In genomic region chr9:117103711-117104110, GRCh38 we compare ENCODE assay signal across 22 cellular contexts.
DNase-seq lines count a peak whose midpoint lies in the region; ATAC-seq, FAIRE-seq and TF ChIP-seq lines count a peak whose summit lies in the region.
"Had no signal": no experiment of that assay in that cellular context is flagged by ENCODE, and none has a peak within 500 bp of the region (broad histone marks: within the 10 kb centered on the region; RNA-seq: fewer than 3 reads in every experiment).

No MANE protein-coding gene starts in this region.

- H3K4me1 ChIP-seq in GM12878 (ENCODE audit: control insufficient read depth, insufficient read depth, low read length): no peaks in the 10 kb centered on the region
- H3K4me1 ChIP-seq in ascending aorta: no peaks in the 10 kb centered on the region

- POLR2A ChIA-PET in GM12878 (lab: Charles Lee): no interaction called here

- no peak for FAIRE-seq in GM12878 (lab: Jason Lieb, UNC)
- FAIRE-seq: D721Med, H54 had no signal

- RAD21 ChIA-PET in GM12878 (lab: Charles Lee; ENCODE audit: unreplicated experiment): no interaction called here

- CTCF ChIA-PET in GM12878 (lab: Yijun Ruan, JAX): no interaction called here

- SMC1A ChIA-PET in GM12878 (lab: Charles Lee; ENCODE audit: uncharacterized antibody, unreplicated experiment): interaction anchor here (1.0 kb wide), 1 partner anchor 14 kb away, joined by 4 read pairs; no protein-coding TSS in a partner anchor

- no peak for TF ChIP-seq EP300 in GM12878 (IDR thresholded peaks at IDR 0.05; ENCODE audit: borderline replicate concordance in 1 of 2, control insufficient read depth in 1 of 2, low read depth in 2 of 2, low read length in 2 of 2)

- no peaks in the 10 kb centered on the region for H3K36me3 ChIP-seq in GM12878 (ENCODE audit: control insufficient read depth in 2 of 2, insufficient read depth in 2 of 2, low read length in 1 of 2)
- H3K36me3 ChIP-seq in ascending aorta: no peaks in the 10 kb centered on the region

- no peak for TF ChIP-seq POLR2A in GM12878 (IDR thresholded peaks at IDR 0.05; ENCODE audit: low read depth, low read length)

- H2AFZ ChIP-seq in GM12878 (ENCODE audit: control insufficient read depth, low read depth, low read length): no peak overlapping the region

- intact Hi-C loops in GM12878 (cut with micrococcal nuclease; ENCODE audit: unreplicated experiment) (no loop called here), left colon (cut with DNase I, micrococcal nuclease) (no loop called here), ascending aorta (cut with DNase I) (no loop called here)

- WGBS in GM12878 (ENCODE audit: insufficient coverage, insufficient replicate concordance, low lambda C conversion rate, missing lambda C conversion rate): 7% methylated on average over 1 of the region's 1 CpG

- peak; percentile 81 for DNase-seq in NCI-H2107 treated with DMSO at 0.1 percent for 48 hours (lab: John Stamatoyannopoulos, UW; ENCODE audit: unreplicated experiment)
- DNase-seq in NCI-H2107 (lab: John Stamatoyannopoulos, UW): no peak
- DNase-seq in HT1080 (ENCODE audit: low read depth): peak; percentile 30
- DNase-seq in GM12878 (ENCODE audit: low read depth, low spot score): peak; percentile 8
- no peak for DNase-seq in NCI-H526 (lab: John Stamatoyannopoulos, UW)
- no peak for DNase-seq in left colon
- DNase-seq in ascending aorta (ENCODE audit: low spot score in 2 of 2): no peak
- DNase-seq: 8988T; ACHN; BE2C; CD4-positive, CD25-positive, alpha-beta regulatory T cell; Karpas-422; NCI-H2081; NCI-H2171 treated with DMSO at 0.1 percent for 48 hours; NCI-H524 treated with DMSO at 0.1 percent for 48 hours; NCI-H82; RPMI8226; SHP77 had no signal

- H3K4me3 ChIP-seq in GM12878 (no peak overlapping the region), ascending aorta (no peak overlapping the region)

- TF ChIP-seq CTCF in GM12878 (IDR thresholded peaks at IDR 0.05 in 2 of 3, conservative IDR thresholded peaks at IDR 0.05 in 1 of 3; ENCODE audit: control insufficient read depth in 2 of 3, extremely low read depth in 1 of 3, insufficient read depth in 1 of 3, low read depth in 3 of 3, low read length in 3 of 3) (no peak), ascending aorta (IDR thresholded peaks at IDR 0.05) (no peak)

- H3K9me3 ChIP-seq in GM12878 (replicated peaks; ENCODE audit: control insufficient read depth, insufficient read depth, low read length) (no peaks in the 10 kb centered on the region), ascending aorta (no peaks in the 10 kb centered on the region)
- H3K9me3 ChIP-seq: BE2C had no signal

- H3K79me2 ChIP-seq in GM12878 (ENCODE audit: control insufficient read depth, insufficient read depth, low read length): no peaks in the 10 kb centered on the region

- no peaks in the 10 kb centered on the region; a peak in 1 of 4 replicates for H3K27me3 ChIP-seq in GM12878 (replicated peaks in 1 of 2; ENCODE audit: control insufficient read depth in 2 of 2, insufficient read depth in 2 of 2, low read length in 1 of 2)
- no peaks in the 10 kb centered on the region for H3K27me3 ChIP-seq in ascending aorta
- H3K27me3 ChIP-seq: BE2C had no signal

- ATAC-seq in GM21360 (IDR thresholded peaks at IDR 0.05; ENCODE audit: unreplicated experiment): peak; percentile 77
- ATAC-seq in GM12878: peak; percentile 55
- ATAC-seq in left colon: no peak

- H3K27ac ChIP-seq in GM12878 (ENCODE audit: control insufficient read depth, insufficient read depth): no peak overlapping the region
- no peak overlapping the region for H3K27ac ChIP-seq in ascending aorta
- H3K27ac ChIP-seq: HL-60 had no signal

- no TSS peak for BruUV-seq in GM12878 (replicated peaks; lab: Mats Ljungman, UMichigan)

- no peak overlapping the region for H3K4me2 ChIP-seq in GM12878 (ENCODE audit: control insufficient read depth, insufficient read depth)

- in situ Hi-C loops in GM12878 (cut with MboI): no loop called here

- no peaks in the 10 kb centered on the region for H4K20me1 ChIP-seq in GM12878 (ENCODE audit: control insufficient read depth, insufficient read depth)

- no peak for TF ChIP-seq RAD21 in GM12878 (IDR thresholded peaks at IDR 0.05; ENCODE audit: insufficient read depth, low read depth, low read length)

- no peak overlapping the region for H3K9ac ChIP-seq in GM12878 (ENCODE audit: control insufficient read depth, insufficient read depth, low read length)

TF ChIP-seq in GM12878, 131 proteins besides CTCF, POLR2A, EP300 and RAD21:
- TF ChIP-seq, protein P1, sequence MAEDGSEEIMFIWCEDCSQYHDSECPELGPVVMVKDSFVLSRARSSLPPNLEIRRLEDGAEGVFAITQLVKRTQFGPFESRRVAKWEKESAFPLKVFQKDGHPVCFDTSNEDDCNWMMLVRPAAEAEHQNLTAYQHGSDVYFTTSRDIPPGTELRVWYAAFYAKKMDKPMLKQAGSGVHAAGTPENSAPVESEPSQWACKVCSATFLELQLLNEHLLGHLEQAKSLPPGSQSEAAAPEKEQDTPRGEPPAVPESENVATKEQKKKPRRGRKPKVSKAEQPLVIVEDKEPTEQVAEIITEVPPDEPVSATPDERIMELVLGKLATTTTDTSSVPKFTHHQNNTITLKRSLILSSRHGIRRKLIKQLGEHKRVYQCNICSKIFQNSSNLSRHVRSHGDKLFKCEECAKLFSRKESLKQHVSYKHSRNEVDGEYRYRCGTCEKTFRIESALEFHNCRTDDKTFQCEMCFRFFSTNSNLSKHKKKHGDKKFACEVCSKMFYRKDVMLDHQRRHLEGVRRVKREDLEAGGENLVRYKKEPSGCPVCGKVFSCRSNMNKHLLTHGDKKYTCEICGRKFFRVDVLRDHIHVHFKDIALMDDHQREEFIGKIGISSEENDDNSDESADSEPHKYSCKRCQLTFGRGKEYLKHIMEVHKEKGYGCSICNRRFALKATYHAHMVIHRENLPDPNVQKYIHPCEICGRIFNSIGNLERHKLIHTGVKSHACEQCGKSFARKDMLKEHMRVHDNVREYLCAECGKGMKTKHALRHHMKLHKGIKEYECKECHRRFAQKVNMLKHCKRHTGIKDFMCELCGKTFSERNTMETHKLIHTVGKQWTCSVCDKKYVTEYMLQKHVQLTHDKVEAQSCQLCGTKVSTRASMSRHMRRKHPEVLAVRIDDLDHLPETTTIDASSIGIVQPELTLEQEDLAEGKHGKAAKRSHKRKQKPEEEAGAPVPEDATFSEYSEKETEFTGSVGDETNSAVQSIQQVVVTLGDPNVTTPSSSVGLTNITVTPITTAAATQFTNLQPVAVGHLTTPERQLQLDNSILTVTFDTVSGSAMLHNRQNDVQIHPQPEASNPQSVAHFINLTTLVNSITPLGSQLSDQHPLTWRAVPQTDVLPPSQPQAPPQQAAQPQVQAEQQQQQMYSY (CRISPR knock-in tag; IDR thresholded peaks at IDR 0.05): no peak
- TF ChIP-seq RUNX3 (IDR thresholded peaks at IDR 0.05; ENCODE audit: low read length): peak; percentile 79
- TF ChIP-seq, protein P2, sequence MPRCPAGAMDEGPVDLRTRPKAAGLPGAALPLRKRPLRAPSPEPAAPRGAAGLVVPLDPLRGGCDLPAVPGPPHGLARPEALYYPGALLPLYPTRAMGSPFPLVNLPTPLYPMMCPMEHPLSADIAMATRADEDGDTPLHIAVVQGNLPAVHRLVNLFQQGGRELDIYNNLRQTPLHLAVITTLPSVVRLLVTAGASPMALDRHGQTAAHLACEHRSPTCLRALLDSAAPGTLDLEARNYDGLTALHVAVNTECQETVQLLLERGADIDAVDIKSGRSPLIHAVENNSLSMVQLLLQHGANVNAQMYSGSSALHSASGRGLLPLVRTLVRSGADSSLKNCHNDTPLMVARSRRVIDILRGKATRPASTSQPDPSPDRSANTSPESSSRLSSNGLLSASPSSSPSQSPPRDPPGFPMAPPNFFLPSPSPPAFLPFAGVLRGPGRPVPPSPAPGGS (IDR thresholded peaks at IDR 0.05; ENCODE audit: borderline replicate concordance, insufficient read depth, low read depth, low read length, poor library complexity, severe bottlenecking): no peak
TF ChIP-seq in GM12878: peak in this region for 1.

Comparison
In these comparisons a context has a peak if more than half of its experiments do, and no peak if none do; other contexts are left out.
1. DNase-seq: peak in NCI-H2107 treated with DMSO at 0.1 percent for 48 hours (single experiment), HT1080 (single experiment) and GM12878 (single experiment); none in NCI-H2107 (single experiment), NCI-H526 (0 of 2), left colon (0 of 2) and ascending aorta (0 of 2).